ENCODE assay signal across 1 cellular context in the genomic region with DNA sequence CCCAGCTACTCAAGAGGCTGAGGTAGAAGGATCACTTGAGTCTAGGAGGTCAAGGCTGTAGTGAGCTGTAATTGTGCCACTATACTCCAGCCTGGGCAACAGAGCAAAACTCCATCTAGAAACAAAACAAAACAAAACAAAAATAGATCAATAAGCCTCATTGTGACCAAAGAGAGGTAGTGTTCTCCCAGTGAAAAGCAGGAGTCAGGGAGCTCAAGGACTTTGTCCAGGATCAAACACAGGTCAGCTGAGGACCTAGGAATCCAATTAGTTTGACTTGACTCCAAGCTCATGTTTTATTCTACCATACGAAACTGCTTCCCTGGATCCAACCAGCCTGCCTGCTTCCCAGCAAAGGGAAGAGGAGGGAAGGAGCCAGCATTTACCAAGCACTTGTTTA.
TF ChIP-seq lines count a peak whose summit lies in the region.

No MANE protein-coding gene starts in this region.

TF ChIP-seq in HepG2, 621 proteins besides CTCF, POLR2A, EP300 and RAD21 (continued from another document and continues in another):
- TF ChIP-seq, protein P1, sequence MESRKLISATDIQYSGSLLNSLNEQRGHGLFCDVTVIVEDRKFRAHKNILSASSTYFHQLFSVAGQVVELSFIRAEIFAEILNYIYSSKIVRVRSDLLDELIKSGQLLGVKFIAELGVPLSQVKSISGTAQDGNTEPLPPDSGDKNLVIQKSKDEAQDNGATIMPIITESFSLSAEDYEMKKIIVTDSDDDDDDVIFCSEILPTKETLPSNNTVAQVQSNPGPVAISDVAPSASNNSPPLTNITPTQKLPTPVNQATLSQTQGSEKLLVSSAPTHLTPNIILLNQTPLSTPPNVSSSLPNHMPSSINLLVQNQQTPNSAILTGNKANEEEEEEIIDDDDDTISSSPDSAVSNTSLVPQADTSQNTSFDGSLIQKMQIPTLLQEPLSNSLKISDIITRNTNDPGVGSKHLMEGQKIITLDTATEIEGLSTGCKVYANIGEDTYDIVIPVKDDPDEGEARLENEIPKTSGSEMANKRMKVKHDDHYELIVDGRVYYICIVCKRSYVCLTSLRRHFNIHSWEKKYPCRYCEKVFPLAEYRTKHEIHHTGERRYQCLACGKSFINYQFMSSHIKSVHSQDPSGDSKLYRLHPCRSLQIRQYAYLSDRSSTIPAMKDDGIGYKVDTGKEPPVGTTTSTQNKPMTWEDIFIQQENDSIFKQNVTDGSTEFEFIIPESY (CRISPR knock-in tag; IDR thresholded peaks at IDR 0.05), result no peak
- TF ChIP-seq RARA (CRISPR knock-in tag; IDR thresholded peaks at IDR 0.05) (peak; percentile 73), TBX2 (CRISPR knock-in tag; IDR thresholded peaks at IDR 0.05; ENCODE audit: borderline replicate concordance) (peak; percentile 18; the same call in 1 of the 2 replicates), SOX13 (IDR thresholded peaks at IDR 0.05) (0 out of 2 replicates have a peak, but pooled peaks have one; percentile 27), SOX13 (CRISPR knock-in tag; conservative IDR thresholded peaks at IDR 0.05 in 1 of 2, IDR thresholded peaks at IDR 0.05 in 1 of 2) (peak in 1 of 2 experiments; percentile 79; a peak in 2 of 4 replicates), SIN3B (IDR thresholded peaks at IDR 0.05; ENCODE audit: low read length) (no peak), ZNF256 (CRISPR knock-in tag; conservative IDR thresholded peaks at IDR 0.05) (no peak), MTA1 (CRISPR knock-in tag; IDR thresholded peaks at IDR 0.05; ENCODE audit: borderline replicate concordance) (no peak), TCF7L2 (IDR thresholded peaks at IDR 0.05; ENCODE audit: low read depth, low read length) (no peak), SMAD9 (CRISPR knock-in tag; IDR thresholded peaks at IDR 0.05) (no peak), KDM6A (CRISPR knock-in tag; IDR thresholded peaks at IDR 0.05; ENCODE audit: low read depth) (0 out of 2 replicates have a peak, but pooled peaks have one; percentile 18), GABPB1 (CRISPR knock-in tag; IDR thresholded peaks at IDR 0.05) (no peak), SOX5 (CRISPR knock-in tag; IDR thresholded peaks at IDR 0.05; ENCODE audit: borderline replicate concordance) (peak; percentile 86), HNF4G (IDR thresholded peaks at IDR 0.05; ENCODE audit: borderline replicate concordance, low read depth, low read length) (peak; percentile 28; the same call in 1 of the 2 replicates), HNF4G (CRISPR knock-in tag; IDR thresholded peaks at IDR 0.05; ENCODE audit: borderline replicate concordance, low read depth) (no peak), NCOR1 (IDR thresholded peaks at IDR 0.05; ENCODE audit: borderline replicate concordance, low read length) (peak; percentile 60; the same call in 1 of the 2 replicates), SAP130 (CRISPR knock-in tag; IDR thresholded peaks at IDR 0.05; ENCODE audit: low read depth) (peak; percentile 14; the same call in 1 of the 2 replicates), SOX6 (IDR thresholded peaks at IDR 0.05) (no peak), SOX6 (CRISPR knock-in tag; IDR thresholded peaks at IDR 0.05) (peak; percentile 89), XBP1 (CRISPR knock-in tag; IDR thresholded peaks at IDR 0.05) (no peak), HNF4A (CRISPR knock-in tag; IDR thresholded peaks at IDR 0.05) (peak; percentile 45), ZFYVE20 (CRISPR knock-in tag; IDR thresholded peaks at IDR 0.05; ENCODE audit: borderline replicate concordance, low read depth) (no peak), KLF16 (CRISPR knock-in tag; IDR thresholded peaks at IDR 0.05) (no peak), NCOA2 (CRISPR knock-in tag; IDR thresholded peaks at IDR 0.05) (peak; percentile 35; the same call in 1 of the 2 replicates), BRD4 (CRISPR knock-in tag; IDR thresholded peaks at IDR 0.05) (no peak), MTF2 (CRISPR knock-in tag; IDR thresholded peaks at IDR 0.05; ENCODE audit: borderline replicate concordance) (no peak), PRMT3 (CRISPR knock-in tag; IDR thresholded peaks at IDR 0.05; ENCODE audit: borderline replicate concordance, low read depth) (no peak)
- TF ChIP-seq, protein P2, sequence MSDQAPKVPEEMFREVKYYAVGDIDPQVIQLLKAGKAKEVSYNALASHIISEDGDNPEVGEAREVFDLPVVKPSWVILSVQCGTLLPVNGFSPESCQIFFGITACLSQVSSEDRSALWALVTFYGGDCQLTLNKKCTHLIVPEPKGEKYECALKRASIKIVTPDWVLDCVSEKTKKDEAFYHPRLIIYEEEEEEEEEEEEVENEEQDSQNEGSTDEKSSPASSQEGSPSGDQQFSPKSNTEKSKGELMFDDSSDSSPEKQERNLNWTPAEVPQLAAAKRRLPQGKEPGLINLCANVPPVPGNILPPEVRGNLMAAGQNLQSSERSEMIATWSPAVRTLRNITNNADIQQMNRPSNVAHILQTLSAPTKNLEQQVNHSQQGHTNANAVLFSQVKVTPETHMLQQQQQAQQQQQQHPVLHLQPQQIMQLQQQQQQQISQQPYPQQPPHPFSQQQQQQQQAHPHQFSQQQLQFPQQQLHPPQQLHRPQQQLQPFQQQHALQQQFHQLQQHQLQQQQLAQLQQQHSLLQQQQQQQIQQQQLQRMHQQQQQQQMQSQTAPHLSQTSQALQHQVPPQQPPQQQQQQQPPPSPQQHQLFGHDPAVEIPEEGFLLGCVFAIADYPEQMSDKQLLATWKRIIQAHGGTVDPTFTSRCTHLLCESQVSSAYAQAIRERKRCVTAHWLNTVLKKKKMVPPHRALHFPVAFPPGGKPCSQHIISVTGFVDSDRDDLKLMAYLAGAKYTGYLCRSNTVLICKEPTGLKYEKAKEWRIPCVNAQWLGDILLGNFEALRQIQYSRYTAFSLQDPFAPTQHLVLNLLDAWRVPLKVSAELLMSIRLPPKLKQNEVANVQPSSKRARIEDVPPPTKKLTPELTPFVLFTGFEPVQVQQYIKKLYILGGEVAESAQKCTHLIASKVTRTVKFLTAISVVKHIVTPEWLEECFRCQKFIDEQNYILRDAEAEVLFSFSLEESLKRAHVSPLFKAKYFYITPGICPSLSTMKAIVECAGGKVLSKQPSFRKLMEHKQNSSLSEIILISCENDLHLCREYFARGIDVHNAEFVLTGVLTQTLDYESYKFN (CRISPR knock-in tag; conservative IDR thresholded peaks at IDR 0.05), result peak; percentile 60
- TF ChIP-seq, protein P3, sequence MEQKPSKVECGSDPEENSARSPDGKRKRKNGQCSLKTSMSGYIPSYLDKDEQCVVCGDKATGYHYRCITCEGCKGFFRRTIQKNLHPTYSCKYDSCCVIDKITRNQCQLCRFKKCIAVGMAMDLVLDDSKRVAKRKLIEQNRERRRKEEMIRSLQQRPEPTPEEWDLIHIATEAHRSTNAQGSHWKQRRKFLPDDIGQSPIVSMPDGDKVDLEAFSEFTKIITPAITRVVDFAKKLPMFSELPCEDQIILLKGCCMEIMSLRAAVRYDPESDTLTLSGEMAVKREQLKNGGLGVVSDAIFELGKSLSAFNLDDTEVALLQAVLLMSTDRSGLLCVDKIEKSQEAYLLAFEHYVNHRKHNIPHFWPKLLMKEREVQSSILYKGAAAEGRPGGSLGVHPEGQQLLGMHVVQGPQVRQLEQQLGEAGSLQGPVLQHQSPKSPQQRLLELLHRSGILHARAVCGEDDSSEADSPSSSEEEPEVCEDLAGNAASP (CRISPR knock-in tag; IDR thresholded peaks at IDR 0.05; ENCODE audit: borderline replicate concordance), result peak; percentile 86; the same call in 1 of the 2 replicates
- TF ChIP-seq, protein P4, sequence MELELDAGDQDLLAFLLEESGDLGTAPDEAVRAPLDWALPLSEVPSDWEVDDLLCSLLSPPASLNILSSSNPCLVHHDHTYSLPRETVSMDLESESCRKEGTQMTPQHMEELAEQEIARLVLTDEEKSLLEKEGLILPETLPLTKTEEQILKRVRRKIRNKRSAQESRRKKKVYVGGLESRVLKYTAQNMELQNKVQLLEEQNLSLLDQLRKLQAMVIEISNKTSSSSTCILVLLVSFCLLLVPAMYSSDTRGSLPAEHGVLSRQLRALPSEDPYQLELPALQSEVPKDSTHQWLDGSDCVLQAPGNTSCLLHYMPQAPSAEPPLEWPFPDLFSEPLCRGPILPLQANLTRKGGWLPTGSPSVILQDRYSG (CRISPR knock-in tag; IDR thresholded peaks at IDR 0.05), result no peak
- TF ChIP-seq, protein P5, sequence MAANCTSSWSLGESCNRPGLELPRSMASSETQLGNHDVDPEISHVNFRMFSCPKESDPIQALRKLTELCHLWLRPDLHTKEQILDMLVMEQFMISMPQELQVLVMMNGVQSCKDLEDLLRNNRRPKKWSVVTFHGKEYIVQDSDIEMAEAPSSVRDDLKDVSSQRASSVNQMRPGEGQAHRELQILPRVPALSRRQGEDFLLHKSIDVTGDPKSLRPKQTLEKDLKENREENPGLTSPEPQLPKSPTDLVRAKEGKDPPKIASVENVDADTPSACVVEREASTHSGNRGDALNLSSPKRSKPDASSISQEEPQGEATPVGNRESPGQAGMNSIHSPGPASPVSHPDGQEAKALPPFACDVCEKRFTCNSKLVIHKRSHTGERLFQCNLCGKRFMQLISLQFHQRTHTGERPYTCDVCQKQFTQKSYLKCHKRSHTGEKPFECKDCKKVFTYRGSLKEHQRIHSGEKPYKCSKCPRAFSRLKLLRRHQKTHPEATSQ (CRISPR knock-in tag; IDR thresholded peaks at IDR 0.05; ENCODE audit: borderline replicate concordance), result no peak
- TF ChIP-seq, protein P6, sequence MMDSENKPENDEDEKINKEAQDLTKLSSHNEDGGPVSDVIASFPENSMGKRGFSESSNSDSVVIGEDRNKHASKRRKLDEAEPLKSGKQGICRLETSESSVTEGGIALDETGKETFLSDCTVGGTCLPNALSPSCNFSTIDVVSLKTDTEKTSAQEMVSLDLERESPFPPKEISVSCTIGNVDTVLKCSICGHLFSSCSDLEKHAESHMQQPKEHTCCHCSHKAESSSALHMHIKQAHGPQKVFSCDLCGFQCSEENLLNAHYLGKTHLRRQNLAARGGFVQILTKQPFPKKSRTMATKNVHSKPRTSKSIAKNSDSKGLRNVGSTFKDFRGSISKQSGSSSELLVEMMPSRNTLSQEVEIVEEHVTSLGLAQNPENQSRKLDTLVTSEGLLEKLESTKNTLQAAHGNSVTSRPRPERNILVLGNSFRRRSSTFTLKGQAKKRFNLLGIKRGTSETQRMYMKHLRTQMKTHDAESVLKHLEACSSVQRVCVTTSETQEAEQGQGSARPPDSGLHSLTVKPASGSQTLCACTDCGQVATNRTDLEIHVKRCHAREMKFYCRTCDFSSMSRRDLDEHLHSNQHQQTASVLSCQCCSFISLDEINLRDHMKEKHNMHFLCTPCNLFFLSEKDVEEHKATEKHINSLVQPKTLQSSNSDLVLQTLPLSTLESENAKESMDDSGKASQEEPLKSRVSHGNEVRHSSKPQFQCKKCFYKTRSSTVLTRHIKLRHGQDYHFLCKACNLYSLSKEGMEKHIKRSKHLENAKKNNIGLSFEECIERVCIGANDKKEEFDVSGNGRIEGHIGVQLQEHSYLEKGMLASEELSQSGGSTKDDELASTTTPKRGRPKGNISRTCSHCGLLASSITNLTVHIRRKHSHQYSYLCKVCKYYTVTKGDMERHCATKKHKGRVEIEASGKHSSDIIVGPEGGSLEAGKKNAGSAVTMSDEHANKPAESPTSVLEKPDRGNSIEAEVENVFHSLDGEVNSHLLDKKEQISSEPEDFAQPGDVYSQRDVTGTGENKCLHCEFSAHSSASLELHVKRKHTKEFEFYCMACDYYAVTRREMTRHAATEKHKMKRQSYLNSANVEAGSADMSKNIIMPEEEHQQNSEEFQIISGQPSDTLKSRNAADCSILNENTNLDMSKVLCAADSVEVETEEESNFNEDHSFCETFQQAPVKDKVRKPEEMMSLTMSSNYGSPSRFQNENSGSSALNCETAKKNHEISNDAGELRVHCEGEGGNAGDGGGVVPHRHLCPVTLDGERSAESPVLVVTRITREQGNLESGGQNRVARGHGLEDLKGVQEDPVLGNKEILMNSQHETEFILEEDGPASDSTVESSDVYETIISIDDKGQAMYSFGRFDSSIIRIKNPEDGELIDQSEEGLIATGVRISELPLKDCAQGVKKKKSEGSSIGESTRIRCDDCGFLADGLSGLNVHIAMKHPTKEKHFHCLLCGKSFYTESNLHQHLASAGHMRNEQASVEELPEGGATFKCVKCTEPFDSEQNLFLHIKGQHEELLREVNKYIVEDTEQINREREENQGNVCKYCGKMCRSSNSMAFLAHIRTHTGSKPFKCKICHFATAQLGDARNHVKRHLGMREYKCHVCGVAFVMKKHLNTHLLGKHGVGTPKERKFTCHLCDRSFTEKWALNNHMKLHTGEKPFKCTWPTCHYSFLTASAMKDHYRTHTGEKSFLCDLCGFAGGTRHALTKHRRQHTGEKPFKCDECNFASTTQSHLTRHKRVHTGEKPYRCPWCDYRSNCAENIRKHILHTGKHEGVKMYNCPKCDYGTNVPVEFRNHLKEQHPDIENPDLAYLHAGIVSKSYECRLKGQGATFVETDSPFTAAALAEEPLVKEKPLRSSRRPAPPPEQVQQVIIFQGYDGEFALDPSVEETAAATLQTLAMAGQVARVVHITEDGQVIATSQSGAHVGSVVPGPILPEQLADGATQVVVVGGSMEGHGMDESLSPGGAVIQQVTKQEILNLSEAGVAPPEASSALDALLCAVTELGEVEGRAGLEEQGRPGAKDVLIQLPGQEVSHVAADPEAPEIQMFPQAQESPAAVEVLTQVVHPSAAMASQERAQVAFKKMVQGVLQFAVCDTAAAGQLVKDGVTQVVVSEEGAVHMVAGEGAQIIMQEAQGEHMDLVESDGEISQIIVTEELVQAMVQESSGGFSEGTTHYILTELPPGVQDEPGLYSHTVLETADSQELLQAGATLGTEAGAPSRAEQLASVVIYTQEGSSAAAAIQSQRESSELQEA (CRISPR knock-in tag; IDR thresholded peaks at IDR 0.05; ENCODE audit: not compliant biosample characterization), result no peak
- TF ChIP-seq, protein P7, sequence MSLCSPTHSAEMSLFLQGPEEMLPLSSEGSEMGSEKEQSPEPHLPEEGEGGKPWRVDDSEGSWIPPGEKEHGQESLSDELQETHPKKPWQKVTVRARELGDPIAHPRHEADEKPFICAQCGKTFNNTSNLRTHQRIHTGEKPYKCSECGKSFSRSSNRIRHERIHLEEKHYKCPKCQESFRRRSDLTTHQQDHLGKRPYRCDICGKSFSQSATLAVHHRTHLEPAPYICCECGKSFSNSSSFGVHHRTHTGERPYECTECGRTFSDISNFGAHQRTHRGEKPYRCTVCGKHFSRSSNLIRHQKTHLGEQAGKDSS (CRISPR knock-in tag; IDR thresholded peaks at IDR 0.05; ENCODE audit: borderline replicate concordance, low read depth), result no peak
- TF ChIP-seq, protein P8, sequence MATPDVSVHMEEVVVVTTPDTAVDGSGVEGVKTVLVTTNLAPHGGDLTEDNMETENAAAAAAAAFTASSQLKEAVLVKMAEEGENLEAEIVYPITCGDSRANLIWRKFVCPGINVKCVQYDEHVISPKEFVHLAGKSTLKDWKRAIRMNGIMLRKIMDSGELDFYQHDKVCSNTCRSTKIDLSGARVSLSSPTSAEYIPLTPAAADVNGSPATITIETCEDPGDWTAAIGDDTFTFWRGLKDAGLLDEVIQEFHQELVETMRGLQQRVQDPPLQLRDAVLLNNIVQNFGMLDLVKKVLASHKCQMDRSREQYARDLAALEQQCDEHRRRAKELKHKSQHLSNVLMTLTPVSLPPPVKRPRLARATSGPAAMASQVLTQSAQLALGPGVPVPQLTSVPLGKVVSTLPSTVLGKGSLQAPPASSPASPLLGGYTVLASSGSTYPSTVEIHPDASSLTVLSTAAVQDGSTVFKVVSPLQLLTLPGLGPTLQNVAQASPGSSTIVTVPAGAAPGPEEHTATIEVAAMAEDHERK (CRISPR knock-in tag; IDR thresholded peaks at IDR 0.05; ENCODE audit: low read depth), result no peak
